Comparison of ENCODE assay signal across 10 cellular contexts in genomic region chr3:196193738-196194541, GRCh38. TPM values are rescaled to one million over a fixed set of nuclear protein-coding genes. Genes with fewer than 3 reads are reported as not detected.
DNase-seq lines count a peak whose midpoint lies in the region; ATAC-seq, FAIRE-seq and TF ChIP-seq lines count a peak whose summit lies in the region.
"Had no signal": no experiment of that assay in that cellular context is flagged by ENCODE, and none has a peak within 500 bp of the region (broad histone marks: within the 10 kb centered on the region; RNA-seq: fewer than 3 reads in every experiment).

No MANE protein-coding gene starts in this region.

- H3K36me3 ChIP-seq in HEK293 (ENCODE audit: control insufficient read depth in 2 of 2, insufficient read depth in 1 of 2, low read length in 2 of 2), result no peaks in the 10 kb centered on the region
- H3K36me3 ChIP-seq in pancreas, result no peaks in the 10 kb centered on the region

- CTCF ChIA-PET in HEK293 (lab: Yijun Ruan, JAX) (interaction anchor here (0.6 to 4.7 kb wide), 2 partner anchors 121 to 210 kb away, joined by 3 to 60 read pairs; no protein-coding TSS in a partner anchor), RWPE1 (lab: Yijun Ruan, JAX) (interaction anchor here (0.9 to 1.3 kb wide), 2 partner anchors 120 to 168 kb away, joined by 4 to 7 read pairs; no protein-coding TSS in a partner anchor)

- no peaks in the 10 kb centered on the region for H3K9me3 ChIP-seq in HEK293 (ENCODE audit: control insufficient read depth, insufficient read depth, low read depth, low read length)
- no peaks in the 10 kb centered on the region for H3K9me3 ChIP-seq in pancreas

- no peaks in the 10 kb centered on the region for H3K4me1 ChIP-seq in HEK293 (ENCODE audit: control insufficient read depth, insufficient read depth, low read length)
- H3K4me1 ChIP-seq in pancreas, result peaks cover 0 to 20% (median 12%) of the 10 kb centered on the region in 3 donors

- FAIRE-seq in pancreas (lab: Jason Lieb, UNC), result no peak

- no peak overlapping the region for H3K4me3 ChIP-seq in HEK293 (ENCODE audit: low read depth, low read length)
- H3K4me3 ChIP-seq in pancreas, result no peak overlapping the region

- WGBS in pancreas, 2 donors, result 28 to 33% methylated on average over 13 of the region's 13 CpGs

- ATAC-seq in Right ventricle myocardium inferior (peak; percentile 90), pancreas (peak; percentile 64 to 79 (median 71))

- H3K27ac ChIP-seq in HEK293 (ENCODE audit: extremely low read depth, low read depth, low read length), result no peak overlapping the region
- H3K27ac ChIP-seq in RWPE1, result peak overlapping the region; percentile 13; the same call in 1 of the 2 replicates
- H3K27ac ChIP-seq in pancreas, result peak overlapping the region in 2 of 4 donors; percentile 54 to 82

- H3K27me3 ChIP-seq in pancreas, result no peaks in the 10 kb centered on the region

- no peak for DNase-seq in RWPE1 (ENCODE audit: low spot score)
- DNase-seq in Right ventricle myocardium inferior (ENCODE audit: missing footprints), result peak; percentile 89
- DNase-seq in pancreas, result peak in 5 of 6 donors; percentile 41 to 86 (median 69)
- DNase-seq in mesenteric fat pad (ENCODE audit: low spot score), result no peak
- no peak for DNase-seq in kidney tubule cell (ENCODE audit: low spot score)
- DNase-seq in NCI-H146 treated with DMSO at 0.1 percent for 48 hours (lab: John Stamatoyannopoulos, UW; ENCODE audit: unreplicated experiment), result no peak
- DNase-seq: KBM-7, NCI-H774 had no signal

- POLR2A ChIA-PET in HEK293 (lab: Yijun Ruan, JAX), result no interaction called here
- POLR2A ChIA-PET in RWPE1 (lab: Yijun Ruan, JAX; ENCODE audit: low non-redundant PET), result no interaction called here

- intact Hi-C loops in Right ventricle myocardium inferior (cut with DNase I), result loop anchor here (2.0 to 10.0 kb wide), 2 partner anchors 113 to 169 kb away; no protein-coding TSS in a partner anchor
- intact Hi-C loops in pancreas (cut with DNase I), result loop anchor here in 1 of 3 donors (10.0 kb wide), 1 partner anchor 119 kb away; no protein-coding TSS in a partner anchor

- TF ChIP-seq CTCF in HEK293 (tag by site-specific recombination; IDR thresholded peaks at IDR 0.05), result no peak
- TF ChIP-seq CTCF in RWPE1 (conservative IDR thresholded peaks at IDR 0.05; ENCODE audit: low read depth), result no peak
- TF ChIP-seq CTCF in pancreas (IDR thresholded peaks at IDR 0.05), result no peak

TF ChIP-seq in HEK293, 187 proteins besides CTCF, POLR2A, EP300 and RAD21:
- TF ChIP-seq, protein P1, sequence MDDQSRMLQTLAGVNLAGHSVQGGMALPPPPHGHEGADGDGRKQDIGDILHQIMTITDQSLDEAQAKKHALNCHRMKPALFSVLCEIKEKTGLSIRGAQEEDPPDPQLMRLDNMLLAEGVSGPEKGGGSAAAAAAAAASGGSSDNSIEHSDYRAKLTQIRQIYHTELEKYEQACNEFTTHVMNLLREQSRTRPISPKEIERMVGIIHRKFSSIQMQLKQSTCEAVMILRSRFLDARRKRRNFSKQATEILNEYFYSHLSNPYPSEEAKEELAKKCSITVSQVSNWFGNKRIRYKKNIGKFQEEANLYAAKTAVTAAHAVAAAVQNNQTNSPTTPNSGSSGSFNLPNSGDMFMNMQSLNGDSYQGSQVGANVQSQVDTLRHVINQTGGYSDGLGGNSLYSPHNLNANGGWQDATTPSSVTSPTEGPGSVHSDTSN (CRISPR knock-in tag; IDR thresholded peaks at IDR 0.05), result no peak
- TF ChIP-seq ZBTB8A (tag by site-specific recombination; IDR thresholded peaks at IDR 0.05) (peak; percentile 17; the same call in 1 of the 2 replicates), ZFHX2 (tag by site-specific recombination; conservative IDR thresholded peaks at IDR 0.05) (0 out of 2 replicates have a peak, but pooled peaks have one; percentile 31), KLF1 (tag by site-specific recombination; IDR thresholded peaks at IDR 0.05) (peak; percentile 88), ZNF600 (tag by site-specific recombination; IDR thresholded peaks at IDR 0.05) (peak; percentile 40; the same call in 1 of the 2 replicates), KLF17 (tag by site-specific recombination; IDR thresholded peaks at IDR 0.05) (0 out of 2 replicates have a peak, but pooled peaks have one; percentile 35), ZNF133 (tag by site-specific recombination; IDR thresholded peaks at IDR 0.05) (no peak), MYNN (tag by site-specific recombination; IDR thresholded peaks at IDR 0.05; ENCODE audit: borderline replicate concordance) (no peak), ZIC2 (tag by site-specific recombination; IDR thresholded peaks at IDR 0.05) (peak; percentile 57), TRIM28 (IDR thresholded peaks at IDR 0.05; ENCODE audit: borderline replicate concordance, low read length) (no peak), ZNF561 (tag by site-specific recombination; IDR thresholded peaks at IDR 0.05; ENCODE audit: borderline replicate concordance) (no peak)

RNA-seq across cellular contexts. Expression of gene ZDHHC19, which starts 17.3 kb away (rescaled TPM):
- not detected for total RNA-seq in Right ventricle myocardium inferior
- total RNA-seq in pancreas, result under 1 TPM in 2 of 6 donors, not detected in 4; 0.17 to 0.21 TPM
- not detected for polyA plus RNA-seq in pancreas
- 2.8 TPM for total RNA-seq in mesenteric fat pad
- total RNA-seq: chondrocyte had no signal

RNA-seq across cellular contexts. Expression of gene SLC51A, which starts 22.4 kb away (rescaled TPM):
- 0.60 TPM for total RNA-seq in Right ventricle myocardium inferior
- total RNA-seq in pancreas, result under 1 TPM in 2 of 6 donors, not detected in 4; 0.19 to 0.37 TPM
- 1 to 10 TPM in 1 of 2 donors, under 1 TPM in 1; 0.23 to 1.2 TPM for polyA plus RNA-seq in pancreas
- total RNA-seq in mesenteric fat pad, result 1.3 TPM
- total RNA-seq: chondrocyte had no signal

Comparison
In these comparisons a context has a peak if more than half of its experiments do, and no peak if none do; other contexts are left out.
1. DNase-seq: peak in Right ventricle myocardium inferior (single experiment) and pancreas (5 of 6); none in RWPE1 (single experiment), mesenteric fat pad (single experiment), kidney tubule cell (single experiment) and NCI-H146 treated with DMSO at 0.1 percent for 48 hours (single experiment).